Comparison of ENCODE assay signal across 8 cellular contexts in the genomic region with DNA sequence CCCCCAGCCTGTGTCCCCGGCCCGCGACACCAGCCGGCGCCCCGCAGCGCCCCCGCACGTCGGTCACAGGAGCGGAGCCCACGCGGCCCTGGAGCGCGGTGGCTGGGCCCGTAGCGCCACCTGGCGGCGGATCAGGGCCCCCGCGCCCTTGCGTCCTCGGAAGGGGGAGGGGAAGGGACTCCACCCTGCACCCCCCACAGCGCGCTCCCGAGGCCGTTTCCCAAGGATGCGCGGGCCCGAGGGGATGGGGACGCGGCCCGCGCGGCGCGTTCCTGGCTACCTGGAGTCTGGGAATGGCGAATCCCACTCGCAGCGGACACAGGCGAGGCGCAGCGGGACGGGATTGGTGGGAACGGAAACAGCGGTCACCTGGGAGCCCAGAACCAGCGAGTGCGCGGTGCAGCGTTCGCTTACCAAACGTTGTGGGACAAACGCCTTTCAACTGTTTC. TPM values are rescaled to one million over a fixed set of nuclear protein-coding genes. Genes with fewer than 3 reads are reported as not detected.
DNase-seq lines count a peak whose midpoint lies in the region; ATAC-seq, FAIRE-seq and TF ChIP-seq lines count a peak whose summit lies in the region.

No MANE protein-coding gene starts in this region.

- no peaks in the 10 kb centered on the region for H3K9me3 ChIP-seq in PC-9 (ENCODE audit: insufficient read depth, low read depth)

- no peak overlapping the region for H3K4me3 ChIP-seq in PC-9

- H3K27me3 ChIP-seq in PC-9 (ENCODE audit: insufficient read depth, low read depth): peaks cover 9% of the 10 kb centered on the region

- H4K20me1 ChIP-seq in PC-9 (ENCODE audit: insufficient read depth): no peaks in the 10 kb centered on the region

- no peak overlapping the region for H3K4me2 ChIP-seq in PC-9

- no peaks in the 10 kb centered on the region for H3K4me1 ChIP-seq in PC-9 (replicated peaks; ENCODE audit: insufficient read depth)

- no peaks in the 10 kb centered on the region for H3K9me2 ChIP-seq in PC-9 (ENCODE audit: insufficient read depth)

- no peaks in the 10 kb centered on the region for H3K36me3 ChIP-seq in PC-9 (ENCODE audit: low read depth)

- no TSS peak for BruUV-seq in PC-9 (replicated peaks; lab: Mats Ljungman, UMichigan)

- no peak overlapping the region for H3K27ac ChIP-seq in PC-9
- no peak overlapping the region for H3K27ac ChIP-seq in substantia nigra (ENCODE audit: low read depth, low read length, poor library complexity, severe bottlenecking)

- intact Hi-C loops in PC-9 (cut with micrococcal nuclease; ENCODE audit: unreplicated experiment): loop anchor here (2.0 kb wide), 1 partner anchor 71 kb away; no protein-coding TSS in a partner anchor

- DNase-seq in CD1c-positive myeloid dendritic cell (ENCODE audit: extremely low spot score) (peak; percentile 91), PC-9 (peak in 1 of 2 experiments; percentile 8), frontal cortex (ENCODE audit: low spot score in 2 of 2) (peak; percentile 86 to 91), nucleus accumbens (lab: John Stamatoyannopoulos, UW) (peak in 47 of 56 donors; percentile 4 to 82 (median 40)), substantia nigra (lab: John Stamatoyannopoulos, UW) (peak in 40 of 49 donors; percentile 2 to 72 (median 42))
- peak; percentile 65 for DNase-seq in activated effector memory CD4-positive, alpha-beta T cell treated with Interleukin-2 at 50 U/mL for 16 hours

- H3K79me2 ChIP-seq in PC-9 (ENCODE audit: low read depth): no peaks in the 10 kb centered on the region

- H3F3A ChIP-seq in PC-9 (ENCODE audit: insufficient read depth, low read depth): no peaks in the 10 kb centered on the region

- POLR2A ChIA-PET in PC-9 (lab: Charles Lee; ENCODE audit: unreplicated experiment): no interaction called here

- H2AFZ ChIP-seq in PC-9: no peak overlapping the region

- FAIRE-seq in frontal cortex (lab: Jason Lieb, UNC): no peak

- ATAC-seq in GM19438 (IDR thresholded peaks at IDR 0.05; ENCODE audit: low read depth, unreplicated experiment): peak; percentile 93
- peak; percentile 70 for ATAC-seq in HG03558 (IDR thresholded peaks at IDR 0.05; ENCODE audit: extremely low read depth, unreplicated experiment)

- TF ChIP-seq CTCF in PC-9 (conservative IDR thresholded peaks at IDR 0.05): peak; percentile 43

- CTCF ChIA-PET in PC-9 (lab: Charles Lee): no interaction called here

RNA-seq across cellular contexts. Expression of gene MKI67, which starts 23.8 kb away (rescaled TPM):
- 75.2 and 114 TPM in 2 replicates for total RNA-seq in PC-9 (2021)
- 1.2 TPM for total RNA-seq in frontal cortex

Comparison
In these comparisons a context has a peak if more than half of its experiments do, and no peak if none do; other contexts are left out.
1. RNA of gene MKI67, which starts 23.8 kb away (total RNA-seq): 75.2 to 114 TPM in PC-9; 1.2 TPM in frontal cortex (single experiment); every median in the first group is over 10 times any median in the second.